Comparison of ENCODE assay signal across 9 cellular contexts in genomic region chr1:153598309-153599172, GRCh38. TPM values are rescaled to one million over a fixed set of nuclear protein-coding genes. Genes with fewer than 3 reads are reported as not detected.
DNase-seq lines count a peak whose midpoint lies in the region; ATAC-seq and TF ChIP-seq lines count a peak whose summit lies in the region.
"Had no signal": no experiment of that assay in that cellular context is flagged by ENCODE, and none has a peak within 500 bp of the region (broad histone marks: within the 10 kb centered on the region; RNA-seq: fewer than 3 reads in every experiment).

No MANE protein-coding gene starts in this region.

- H3K9ac ChIP-seq in HUES64 (ENCODE audit: low read depth, low read length), result no peak overlapping the region

- POLR2A ChIA-PET in T-cell (lab: Charles Lee), result no interaction called here

- H3K27me3 ChIP-seq in HUES64 (ENCODE audit: insufficient read depth, low read length) (no peaks in the 10 kb centered on the region), right cardiac atrium (ENCODE audit: control insufficient read depth, insufficient read depth) (no peaks in the 10 kb centered on the region)

- peaks cover 24% of the 10 kb centered on the region for H3K4me1 Mint-ChIP-seq in activated T-cell treated with anti-CD3 and anti-CD28 coated beads, Interleukin-2, amount 50 U/mL, for 24 hours (ENCODE audit: low read depth)
- H3K4me1 Mint-ChIP-seq in T-cell (peaks cover 8 to 21% (median 16%) of the 10 kb centered on the region in 3 donors), progenitor cell of endocrine pancreas (ENCODE audit: low read depth) (no peaks in the 10 kb centered on the region)

- peaks cover 5% of the 10 kb centered on the region for H3K4me1 ChIP-seq in HUES64 (ENCODE audit: insufficient read depth, low read length)
- no peaks in the 10 kb centered on the region for H3K4me1 ChIP-seq in right cardiac atrium (ENCODE audit: control insufficient read depth, insufficient read depth, low read length)

- no peak for TF ChIP-seq CTCF in progenitor cell of endocrine pancreas (IDR thresholded peaks at IDR 0.05; ENCODE audit: unreplicated experiment)

- intact Hi-C loops in right cardiac atrium (cut with DNase I), result no loop called here

- H3K4me3 Mint-ChIP-seq in activated T-cell treated with anti-CD3 and anti-CD28 coated beads, Interleukin-2, amount 50 U/mL, for 24 hours, result no peak overlapping the region
- H3K4me3 Mint-ChIP-seq in T-cell (no peak overlapping the region), progenitor cell of endocrine pancreas (ENCODE audit: low read depth) (no peak overlapping the region)

- DNase-seq in activated T-cell treated with anti-CD3 and anti-CD28 coated beads, Interleukin-2, amount 50 U/mL, for 24 hours, result no peak
- DNase-seq in activated T-cell treated with anti-CD3 and anti-CD28 coated beads for 4 hours (no peak), T-cell (peak in 5 of 34 experiments; percentile 2 to 42 (median 4)), right cardiac atrium (no peak), HuH-7 (ENCODE audit: low spot score) (no peak), progenitor cell of endocrine pancreas (ENCODE audit: low spot score, unreplicated experiment) (no peak)

- H3K27ac ChIP-seq in HUES64 (ENCODE audit: low read depth, low read length) (peak overlapping the region; percentile 80; the same call in 1 of the 2 replicates), right cardiac atrium (ENCODE audit: low read length) (no peak overlapping the region)

- no peaks in the 10 kb centered on the region for H3K9me3 ChIP-seq in HUES64 (ENCODE audit: insufficient read depth, low read depth, low read length)
- no peaks in the 10 kb centered on the region for H3K9me3 ChIP-seq in right cardiac atrium (ENCODE audit: control insufficient read depth, low read length)

- peak overlapping the region; percentile 67 for H3K27ac Mint-ChIP-seq in activated T-cell treated with anti-CD3 and anti-CD28 coated beads, Interleukin-2, amount 50 U/mL, for 24 hours
- peak overlapping the region; percentile 68 to 75 for H3K27ac Mint-ChIP-seq in T-cell
- H3K27ac Mint-ChIP-seq in progenitor cell of endocrine pancreas, result no peak overlapping the region

- CTCF ChIA-PET in T-cell (lab: Charles Lee), result interaction anchor here in 1 of 2 donors (0.6 to 1.0 kb wide), 3 partner anchors 9 to 279 kb away, joined by 3 to 4 read pairs (median 3); no protein-coding TSS in a partner anchor

- H3K4me3 ChIP-seq in HUES64 (ENCODE audit: low read length), result no peak overlapping the region
- H3K4me3 ChIP-seq in right cardiac atrium (ENCODE audit: low read length), result no peak overlapping the region

- H3K36me3 ChIP-seq in HUES64 (ENCODE audit: insufficient read depth, low read length), result no peaks in the 10 kb centered on the region

- 70% methylated on average over 7 of the region's 7 CpGs for WGBS in HUES64
- 67% methylated on average over 7 of the region's 7 CpGs for WGBS in right cardiac atrium

- no peaks in the 10 kb centered on the region for H3K27me3 Mint-ChIP-seq in activated T-cell treated with anti-CD3 and anti-CD28 coated beads, Interleukin-2, amount 50 U/mL, for 24 hours
- no peaks in the 10 kb centered on the region for H3K27me3 Mint-ChIP-seq in T-cell
- no peaks in the 10 kb centered on the region for H3K27me3 Mint-ChIP-seq in progenitor cell of endocrine pancreas

- ATAC-seq in GM21619 (IDR thresholded peaks at IDR 0.05; ENCODE audit: unreplicated experiment) (peak; percentile 99), T-cell (replicated peaks in 1 of 4) (peak; percentile 74 to 87 (median 83)), right cardiac atrium (peak; percentile 29 to 53)

- no peaks in the 10 kb centered on the region for H3K36me3 Mint-ChIP-seq in activated T-cell treated with anti-CD3 and anti-CD28 coated beads, Interleukin-2, amount 50 U/mL, for 24 hours (ENCODE audit: low read depth)
- H3K36me3 Mint-ChIP-seq in T-cell (no peaks in the 10 kb centered on the region), progenitor cell of endocrine pancreas (ENCODE audit: insufficient read depth) (peaks cover 1% of the 10 kb centered on the region)

- H3K9me3 Mint-ChIP-seq in activated T-cell treated with anti-CD3 and anti-CD28 coated beads, Interleukin-2, amount 50 U/mL, for 24 hours, result no peaks in the 10 kb centered on the region
- H3K9me3 Mint-ChIP-seq in T-cell (no peaks in the 10 kb centered on the region), progenitor cell of endocrine pancreas (ENCODE audit: low read depth) (no peaks in the 10 kb centered on the region)

RNA-seq across cellular contexts. Expression of gene S100A16, which starts 14.4 kb away (rescaled TPM):
- 17.2 TPM for polyA plus RNA-seq in HUES64 (2013, experiment 1 of 2)
- polyA plus RNA-seq in HUES64 (2013, experiment 2 of 2), result 21.2 TPM
- 1 to 10 TPM in 1 of 5 donors, under 1 TPM in 2, not detected in 2; 0.53 to 1.0 (median 0.82) TPM for total RNA-seq in T-cell
- total RNA-seq in right cardiac atrium, result 10 to 100 TPM; 42.6 to 56.1 (median 44.3) TPM
- polyA plus RNA-seq in right cardiac atrium, result 73.9 TPM
- 46.8 and 50.2 TPM in 2 replicates for total RNA-seq in progenitor cell of endocrine pancreas

RNA-seq across cellular contexts. Expression of gene S100A14, which starts 17.6 kb away (rescaled TPM):
- polyA plus RNA-seq in HUES64 (2013, experiment 1 of 2), result 0.55 TPM
- 0.57 TPM for polyA plus RNA-seq in HUES64 (2013, experiment 2 of 2)
- under 1 TPM in 3 of 5 donors, not detected in 2; 0.35 to 0.70 (median 0.43) TPM for total RNA-seq in T-cell
- total RNA-seq in right cardiac atrium, result 1 to 10 TPM; 2.5 to 5.6 (median 3.8) TPM
- polyA plus RNA-seq in right cardiac atrium, result 4.3 TPM
- total RNA-seq in progenitor cell of endocrine pancreas, result 1.4 and 2.8 TPM in 2 replicates

RNA-seq across cellular contexts. Expression of gene S100A13, which starts 28.8 kb away (rescaled TPM):
- polyA plus RNA-seq in HUES64 (2013, experiment 1 of 2), result 85.9 TPM
- 111 TPM for polyA plus RNA-seq in HUES64 (2013, experiment 2 of 2)
- total RNA-seq in T-cell (1 to 10 TPM; 4.0 to 5.3 (median 4.2) TPM), right cardiac atrium (100 to 1,000 TPM; 183 to 265 (median 220) TPM), progenitor cell of endocrine pancreas (63.6 and 67.5 TPM in 2 replicates)
- polyA plus RNA-seq in right cardiac atrium, result 295 TPM

RNA-seq across cellular contexts. Expression of gene S100A1, which starts 29.7 kb away (rescaled TPM):
- polyA plus RNA-seq in HUES64 (2013, experiment 1 of 2), result 1.5 TPM
- polyA plus RNA-seq in HUES64 (2013, experiment 2 of 2), result 1.1 TPM
- not detected for total RNA-seq in T-cell
- 1,000 to 10,000 TPM; 1,233 to 1,764 (median 1,522) TPM for total RNA-seq in right cardiac atrium
- 2,571 TPM for polyA plus RNA-seq in right cardiac atrium
- 0.80 TPM in 1 of 2 replicates, not detected in the other for total RNA-seq in progenitor cell of endocrine pancreas

RNA-seq across cellular contexts. Expression of gene S100A2, which starts 32.9 kb away (rescaled TPM):
- polyA plus RNA-seq in HUES64 (2013, experiment 1 of 2), result not detected
- polyA plus RNA-seq in HUES64 (2013, experiment 2 of 2), result not detected
- under 1 TPM in 1 of 5 donors, not detected in 4; 0.66 TPM for total RNA-seq in T-cell
- 1 to 10 TPM in 1 of 4 donors, under 1 TPM in 3; 0.92 to 1.2 (median 0.97) TPM for total RNA-seq in right cardiac atrium
- 3.7 TPM for polyA plus RNA-seq in right cardiac atrium
- 0.36 and 1.6 TPM in 2 replicates for total RNA-seq in progenitor cell of endocrine pancreas
- total RNA-seq: temporal lobe had no signal

Comparison
In these comparisons a context has a peak if more than half of its experiments do, and no peak if none do; other contexts are left out.
1. ATAC-seq: peak in every context shown above with its lines; median percentile 99 in GM21619; 83 in T-cell; 41 in right cardiac atrium.
2. RNA of gene S100A16, which starts 14.4 kb away (total RNA-seq): 46.8 to 50.2 TPM in progenitor cell of endocrine pancreas and 42.6 to 56.1 TPM in right cardiac atrium; 0.53 to 1.0 TPM in T-cell; every median in the first group is over 10 times any median in the second.
3. RNA of gene S100A13, which starts 28.8 kb away (total RNA-seq): 183 to 265 TPM in right cardiac atrium and 63.6 to 67.5 TPM in progenitor cell of endocrine pancreas; 4.0 to 5.3 TPM in T-cell; every median in the first group is over 10 times any median in the second.